8 cellular contexts compared by ENCODE assay signal in the genomic region with DNA sequence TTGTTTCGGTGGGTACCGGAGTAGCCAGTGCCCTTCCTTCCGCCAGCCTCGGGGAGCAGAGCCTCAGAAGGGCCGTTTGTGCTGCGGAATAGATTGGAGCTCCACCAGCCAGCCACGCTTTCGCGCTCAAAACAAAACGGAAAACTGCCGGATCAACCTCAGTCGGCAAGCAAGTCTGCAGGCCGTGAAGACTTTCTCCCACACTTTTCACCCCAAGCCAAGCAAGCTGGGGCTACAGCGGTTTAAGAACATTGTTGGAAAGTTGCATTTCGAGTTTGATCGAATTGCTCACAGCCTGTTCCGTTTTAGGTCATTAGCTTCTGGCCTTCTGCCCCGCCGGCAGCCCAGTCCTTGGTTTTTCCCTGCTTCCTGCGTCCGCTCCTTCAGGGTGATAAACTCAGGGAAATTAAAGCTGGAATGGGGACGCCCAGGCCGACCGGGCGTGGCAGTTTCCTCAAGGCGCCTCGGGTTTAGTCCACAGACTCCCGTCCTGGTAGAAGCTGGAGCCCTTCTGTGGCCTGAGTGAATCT. TPM values are rescaled to one million over a fixed set of nuclear protein-coding genes. Genes with fewer than 3 reads are reported as not detected.
DNase-seq lines count a peak whose midpoint lies in the region; ATAC-seq and TF ChIP-seq lines count a peak whose summit lies in the region.

No MANE protein-coding gene starts in this region.

- no peak overlapping the region for H3K27ac Mint-ChIP-seq in CD4-positive, CD25-positive, alpha-beta regulatory T cell

- peaks cover 0 to 2% (median 0%) of the 10 kb centered on the region in 7 donors for H3K9me3 Mint-ChIP-seq in CD4-positive, CD25-positive, alpha-beta regulatory T cell

- H3K9me3 ChIP-seq in CD4-positive, CD25-positive, alpha-beta regulatory T cell (ENCODE audit: control insufficient read depth in 2 of 2, low read length in 2 of 2): no peaks in the 10 kb centered on the region
- H3K9me3 ChIP-seq in parathyroid adenoma (ENCODE audit: control insufficient read depth, low read length): no peaks in the 10 kb centered on the region

- peak overlapping the region; percentile 81 to 90 (median 85) for H3K4me3 Mint-ChIP-seq in CD4-positive, CD25-positive, alpha-beta regulatory T cell

- peak overlapping the region; percentile 95 for H2AFZ ChIP-seq in parathyroid adenoma

- H3K4me3 ChIP-seq in CD4-positive, CD25-positive, alpha-beta regulatory T cell (ENCODE audit: low read depth, low read length): peak overlapping the region; percentile 40
- peak overlapping the region; percentile 69 for H3K4me3 ChIP-seq in parathyroid adenoma (ENCODE audit: low read depth, low read length)

- H3K36me3 Mint-ChIP-seq in CD4-positive, CD25-positive, alpha-beta regulatory T cell: no peaks in the 10 kb centered on the region

- no peak overlapping the region for H3K27ac ChIP-seq in CD4-positive, CD25-positive, alpha-beta regulatory T cell (ENCODE audit: insufficient read depth, low read length, poor library complexity, severe bottlenecking)
- peak overlapping the region; percentile 90 for H3K27ac ChIP-seq in VCaP
- H3K27ac ChIP-seq in parathyroid adenoma: no peak overlapping the region

- H3K4me1 ChIP-seq in CD4-positive, CD25-positive, alpha-beta regulatory T cell (ENCODE audit: control insufficient read depth, insufficient read depth, low read length, poor library complexity, severe bottlenecking): peaks cover 35% of the 10 kb centered on the region
- H3K4me1 ChIP-seq in parathyroid adenoma: peaks cover 2% of the 10 kb centered on the region

- peaks cover 81% of the 10 kb centered on the region for H3K27me3 Mint-ChIP-seq in CD4-positive, CD25-positive, alpha-beta regulatory T cell

- ATAC-seq in CD4-positive, CD25-positive, alpha-beta regulatory T cell (ENCODE audit: low read depth in 2 of 2): no peak
- ATAC-seq in GM19463 (IDR thresholded peaks at IDR 0.05; ENCODE audit: unreplicated experiment) (no peak), GM19452 (IDR thresholded peaks at IDR 0.05; ENCODE audit: unreplicated experiment) (no peak)

- no peaks in the 10 kb centered on the region for H3K36me3 ChIP-seq in CD4-positive, CD25-positive, alpha-beta regulatory T cell (ENCODE audit: control insufficient read depth, insufficient read depth, low read length)
- no peaks in the 10 kb centered on the region for H3K36me3 ChIP-seq in parathyroid adenoma (ENCODE audit: control insufficient read depth, insufficient read depth, low read length)

- H3K27me3 ChIP-seq in CD4-positive, CD25-positive, alpha-beta regulatory T cell (ENCODE audit: control insufficient read depth, insufficient read depth, low read length): peaks cover 49% of the 10 kb centered on the region
- H3K27me3 ChIP-seq in parathyroid adenoma (ENCODE audit: control insufficient read depth, insufficient read depth, low read length): no peaks in the 10 kb centered on the region

- H3K9ac ChIP-seq in parathyroid adenoma: no peak overlapping the region

- peaks cover 7 to 39% (median 25%) of the 10 kb centered on the region in 4 donors for H3K4me1 Mint-ChIP-seq in CD4-positive, CD25-positive, alpha-beta regulatory T cell

- TF ChIP-seq CTCF in VCaP (conservative IDR thresholded peaks at IDR 0.05) (no peak), parathyroid adenoma (IDR thresholded peaks at IDR 0.05) (no peak)

- peak in 1 of 3 donors; percentile 11 for DNase-seq in CD4-positive, CD25-positive, alpha-beta regulatory T cell
- peak; percentile 78 for DNase-seq in HT-29 (ENCODE audit: low spot score)
- DNase-seq in glomerular visceral epithelial cell (ENCODE audit: extremely low spot score): peak; percentile 64
- DNase-seq in activated CD4-positive, alpha-beta T cell treated with anti-CD3 and anti-CD28 coated beads, Interleukin-2, amount 50 U/mL, for 1 hour: no peak

- H3K4me2 ChIP-seq in parathyroid adenoma (ENCODE audit: low read length): peak overlapping the region; percentile 99

- no peaks in the 10 kb centered on the region for H3K79me2 ChIP-seq in parathyroid adenoma

RNA-seq across cellular contexts. Expression of a gene that starts 0.8 kb away (rescaled TPM):
- not detected for total RNA-seq in CD4-positive, CD25-positive, alpha-beta regulatory T cell
- not detected for polyA plus RNA-seq in CD4-positive, CD25-positive, alpha-beta regulatory T cell
- 12.4 and 13.0 TPM in 2 replicates for total RNA-seq in HT-29 (2014; rRNA removed; shearing (Covaris generic))

RNA-seq across cellular contexts. Expression of a gene that starts 7.1 kb away (rescaled TPM):
- total RNA-seq in CD4-positive, CD25-positive, alpha-beta regulatory T cell: not detected
- not detected for polyA plus RNA-seq in CD4-positive, CD25-positive, alpha-beta regulatory T cell
- total RNA-seq in HT-29 (2014; rRNA removed; shearing (Covaris generic)): 4.1 and 4.4 TPM in 2 replicates

Comparison
In these comparisons a context has a peak if more than half of its experiments do, and no peak if none do; other contexts are left out.
1. RNA of a gene that starts 0.8 kb away (total RNA-seq): 12.4 to 13.0 TPM in HT-29; not detected in CD4-positive, CD25-positive, alpha-beta regulatory T cell (single experiment); every median in the first group is over 10 times any median in the second.